In the genomic region with DNA sequence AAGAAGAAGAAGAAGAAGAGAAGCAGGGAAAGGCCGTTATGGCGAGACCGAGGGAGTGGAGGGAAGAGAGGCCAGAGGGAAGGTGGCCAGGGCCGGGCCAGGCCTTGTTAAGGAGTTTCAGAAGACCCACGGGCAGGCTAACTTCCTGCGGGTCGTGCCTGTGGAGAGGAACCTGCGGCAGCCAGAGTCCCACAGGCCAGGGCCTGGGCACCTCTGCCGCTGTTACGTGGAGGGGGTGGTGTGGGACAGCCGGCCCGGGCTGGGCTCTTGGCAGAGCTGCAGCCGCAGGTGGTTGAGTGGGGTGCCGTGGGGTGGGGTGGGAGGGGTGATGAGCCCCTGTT, we compare ENCODE assay signal across 18 cellular contexts. TPM values are rescaled to one million over a fixed set of nuclear protein-coding genes. Genes with fewer than 3 reads are reported as not detected.
DNase-seq lines count a peak whose midpoint lies in the region; ATAC-seq and TF ChIP-seq lines count a peak whose summit lies in the region.
"Had no signal": no experiment of that assay in that cellular context is flagged by ENCODE, and none has a peak within 500 bp of the region (broad histone marks: within the 10 kb centered on the region; RNA-seq: fewer than 3 reads in every experiment).

No MANE protein-coding gene starts in this region.

- H3K4me3 ChIP-seq in mucosa of rectum (ENCODE audit: low read length in 2 of 2) (no peak overlapping the region), transverse colon (no peak overlapping the region)
- H3K4me3 ChIP-seq: lung, SK-N-MC had no signal

- H3K4me1 Mint-ChIP-seq in T-helper 17 cell (peaks cover 22% of the 10 kb centered on the region), endothelial cell (ENCODE audit: unreplicated experiment) (peaks cover 3% of the 10 kb centered on the region), immature natural killer cell (peaks cover 22 to 24% of the 10 kb centered on the region in 2 donors)

- WGBS in transverse colon (ENCODE audit: low coverage in 1 of 2), 2 donors = 74% methylated on average over 12 of the region's 14 CpGs; no CpG with 5 or more reads in 1 of the 2 donors

- H3K4me3 Mint-ChIP-seq in T-helper 17 cell = no peak overlapping the region
- peak overlapping the region; percentile 44 for H3K4me3 Mint-ChIP-seq in endothelial cell (ENCODE audit: unreplicated experiment)
- H3K4me3 Mint-ChIP-seq in immature natural killer cell = no peak overlapping the region
- H3K4me3 Mint-ChIP-seq: activated T-cell treated with anti-CD3 and anti-CD28 coated beads, Interleukin-2, amount 50 U/mL, for 4 hours; stimulated activated naive CD8-positive, alpha-beta T cell treated with anti-CD3 and anti-CD28 coated beads, Interleukin-15, Interleukin-2, amounts not matched to agents 100 ng/mL and 50 ng/mL, for 24 hours had no signal

- intact Hi-C loops in transverse colon (cut with DNase I; ENCODE audit: low total_unique reads) = no loop called here

- peak overlapping the region; percentile 47 to 77 for H3K27ac ChIP-seq in mucosa of rectum (ENCODE audit: low read depth in 2 of 2, low read length in 2 of 2)
- peak overlapping the region; percentile 78 to 85 (median 82) for H3K27ac ChIP-seq in transverse colon
- H3K27ac ChIP-seq: SK-N-MC, WERI-Rb-1 had no signal

- TF ChIP-seq POLR2A in transverse colon (IDR thresholded peaks at IDR 0.05) = no peak

- no peak for ATAC-seq in T-helper 17 cell
- no peak for ATAC-seq in HG03442 (IDR thresholded peaks at IDR 0.05; ENCODE audit: unreplicated experiment)
- ATAC-seq: activated T-cell treated with anti-CD3 and anti-CD28 coated beads, Interleukin-2, amount 50 U/mL, for 4 hours had no signal

- no peak for TF ChIP-seq EP300 in transverse colon (IDR thresholded peaks at IDR 0.05; ENCODE audit: low read depth)

- H3K4me1 ChIP-seq in mucosa of rectum (ENCODE audit: control insufficient read depth in 2 of 2, insufficient read depth in 2 of 2, low read length in 2 of 2) (peaks cover 12% of the 10 kb centered on the region in 2 donors), transverse colon (peaks cover 11 to 34% (median 20%) of the 10 kb centered on the region in 4 donors)
- H3K4me1 ChIP-seq: parathyroid adenoma had no signal

- no peak for DNase-seq in T-helper 17 cell
- DNase-seq in endothelial cell (ENCODE audit: low spot score) = no peak
- DNase-seq in transverse colon = no peak
- DNase-seq in immature natural killer cell = no peak
- DNase-seq in D341Med (ENCODE audit: low spot score) = no peak
- DNase-seq: activated T-cell treated with anti-CD3 and anti-CD28 coated beads, Interleukin-2, amount 50 U/mL, for 4 hours; COR-L47; NCI-H2081 treated with DMSO at 0.1 percent for 48 hours; NK-92 treated with Interleukin-12 subunit alpha and Interleukin-12 subunit beta, amount 100 ng/mL, for 24 hours; stimulated activated CD4-positive, alpha-beta T cell treated with anti-CD3 and anti-CD28 coated beads, Interleukin-4, amount 100 ng/mL, for 24 hours; WERI-Rb-1 had no signal

- TF ChIP-seq CTCF in endothelial cell (IDR thresholded peaks at IDR 0.05; ENCODE audit: unreplicated experiment) = no peak
- no peak for TF ChIP-seq CTCF in transverse colon (IDR thresholded peaks at IDR 0.05)

- no peak overlapping the region for H3K9ac ChIP-seq in mucosa of rectum (ENCODE audit: low read depth in 1 of 2, low read length in 2 of 2)
- H3K9ac ChIP-seq: parathyroid adenoma had no signal

- peaks cover 18 to 34% of the 10 kb centered on the region in 2 donors for H3K36me3 ChIP-seq in mucosa of rectum (ENCODE audit: control insufficient read depth in 2 of 2, insufficient read depth in 2 of 2, low read length in 2 of 2)
- peaks cover 0 to 9% (median 2%) of the 10 kb centered on the region in 4 donors for H3K36me3 ChIP-seq in transverse colon

- no peaks in the 10 kb centered on the region for H3K9me3 Mint-ChIP-seq in endothelial cell (ENCODE audit: unreplicated experiment)
- H3K9me3 Mint-ChIP-seq in immature natural killer cell = no peaks in the 10 kb centered on the region
- H3K9me3 Mint-ChIP-seq: activated T-cell treated with anti-CD3 and anti-CD28 coated beads, Interleukin-2, amount 50 U/mL, for 4 hours; brain; stimulated activated naive CD8-positive, alpha-beta T cell treated with anti-CD3 and anti-CD28 coated beads, Interleukin-15, Interleukin-2, amounts not matched to agents 100 ng/mL and 50 ng/mL, for 24 hours had no signal

- no peaks in the 10 kb centered on the region for H3K27me3 ChIP-seq in mucosa of rectum (ENCODE audit: control insufficient read depth in 2 of 2, insufficient read depth in 2 of 2, low read length in 2 of 2)
- no peaks in the 10 kb centered on the region for H3K27me3 ChIP-seq in transverse colon

- in situ Hi-C loops in transverse colon (cut with MboI; ENCODE audit: low pct_ligation_motif_present in 1 of 4, low pct_unique_long_range_greater_than_20kb in 1 of 4, low sequenced_read_pairs in 3 of 4) = no loop called here

- no peaks in the 10 kb centered on the region for H3K27me3 Mint-ChIP-seq in T-helper 17 cell
- peaks cover 8% of the 10 kb centered on the region for H3K27me3 Mint-ChIP-seq in endothelial cell (ENCODE audit: unreplicated experiment)
- peaks cover 1 to 5% (median 3%) of the 10 kb centered on the region in 3 donors for H3K27me3 Mint-ChIP-seq in immature natural killer cell (ENCODE audit: low read depth in 3 of 3)
- H3K27me3 Mint-ChIP-seq: brain; stimulated activated naive CD8-positive, alpha-beta T cell treated with anti-CD3 and anti-CD28 coated beads, Interleukin-15, Interleukin-2, amounts not matched to agents 100 ng/mL and 50 ng/mL, for 24 hours had no signal

- H3K36me3 Mint-ChIP-seq in T-helper 17 cell (ENCODE audit: low read depth) (peaks cover 9% of the 10 kb centered on the region), endothelial cell (ENCODE audit: low read depth, unreplicated experiment) (peaks cover 12% of the 10 kb centered on the region), immature natural killer cell (peaks cover 4 to 18% (median 10%) of the 10 kb centered on the region in 3 donors)

- H3K9me3 ChIP-seq in T-helper 17 cell (ENCODE audit: control insufficient read depth, low read length, poor library complexity, severe bottlenecking) (no peaks in the 10 kb centered on the region), mucosa of rectum (ENCODE audit: control insufficient read depth in 2 of 2, low read length in 2 of 2) (no peaks in the 10 kb centered on the region), transverse colon (no peaks in the 10 kb centered on the region)

- H3K27ac Mint-ChIP-seq in T-helper 17 cell (peak overlapping the region; percentile 41), endothelial cell (ENCODE audit: unreplicated experiment) (no peak overlapping the region), immature natural killer cell (peak overlapping the region in 2 of 6 donors; percentile 7 to 71)
- H3K27ac Mint-ChIP-seq: stimulated activated naive CD8-positive, alpha-beta T cell treated with anti-CD3 and anti-CD28 coated beads, Interleukin-15, Interleukin-2, amounts not matched to agents 100 ng/mL and 50 ng/mL, for 24 hours had no signal

RNA-seq across cellular contexts. Expression of gene WDR81, which starts 5.5 kb away (rescaled TPM):
- total RNA-seq in T-helper 17 cell (10 to 100 TPM; 38.2 to 41.2 TPM), endothelial cell (ENCODE audit: unreplicated experiment) (20.0 TPM), transverse colon (10 to 100 TPM; 26.1 to 73.7 (median 35.7) TPM)
- polyA plus RNA-seq in immature natural killer cell = 10 to 100 TPM in 1 of 3 donors, 1 to 10 TPM in 2; 5.8 to 27.2 (median 6.4) TPM

RNA-seq across cellular contexts. Expression of gene SERPINF2, which starts 12.7 kb away (rescaled TPM):
- total RNA-seq in T-helper 17 cell = under 1 TPM; 0.29 to 0.67 TPM
- 0.56 TPM for total RNA-seq in endothelial cell (ENCODE audit: unreplicated experiment)
- 10 to 100 TPM in 1 of 4 donors, 1 to 10 TPM in 2, not detected in 1; 3.2 to 10.5 (median 3.4) TPM for total RNA-seq in transverse colon
- polyA plus RNA-seq in immature natural killer cell = under 1 TPM in 1 of 3 donors, not detected in 2; 0.76 TPM

RNA-seq across cellular contexts. Expression of gene TLCD2, which starts 19.8 kb away (rescaled TPM):
- total RNA-seq in T-helper 17 cell (1 to 10 TPM in 1 of 2 donors, under 1 TPM in 1; 0.26 to 1.4 TPM), endothelial cell (ENCODE audit: unreplicated experiment) (4.4 TPM), transverse colon (10 to 100 TPM; 21.6 to 48.6 (median 31.5) TPM)
- polyA plus RNA-seq in immature natural killer cell = under 1 TPM in 1 of 3 donors, not detected in 2; 0.04 TPM

RNA-seq across cellular contexts. Expression of gene SERPINF1, which starts 31.9 kb away (rescaled TPM):
- total RNA-seq in T-helper 17 cell (under 1 TPM in 1 of 2 donors, not detected in 1; 0.52 TPM), endothelial cell (ENCODE audit: unreplicated experiment) (0.77 TPM), transverse colon (100 to 1,000 TPM in 3 of 4 donors, 10 to 100 TPM in 1; 88.3 to 340 (median 114) TPM)
- 1 to 10 TPM; 2.1 to 9.6 (median 3.3) TPM for polyA plus RNA-seq in immature natural killer cell

RNA-seq across cellular contexts. Expression of gene PRPF8, which starts 45.3 kb away (rescaled TPM):
- total RNA-seq in T-helper 17 cell (100 to 1,000 TPM; 451 to 472 TPM), endothelial cell (ENCODE audit: unreplicated experiment) (295 TPM), transverse colon (100 to 1,000 TPM; 155 to 410 (median 169) TPM)
- polyA plus RNA-seq in immature natural killer cell = 100 to 1,000 TPM in 1 of 3 donors, 10 to 100 TPM in 2; 57.0 to 198 (median 84.1) TPM
